1 cellular context compared by ENCODE assay signal in genomic region chr2:43293744-43294695, GRCh38.
TF ChIP-seq lines count a peak whose summit lies in the region.

No MANE protein-coding gene starts in this region.

TF ChIP-seq in GM12878, 131 proteins besides CTCF, POLR2A, EP300 and RAD21 (continued from another document and continues in another):
- TF ChIP-seq, protein P1, sequence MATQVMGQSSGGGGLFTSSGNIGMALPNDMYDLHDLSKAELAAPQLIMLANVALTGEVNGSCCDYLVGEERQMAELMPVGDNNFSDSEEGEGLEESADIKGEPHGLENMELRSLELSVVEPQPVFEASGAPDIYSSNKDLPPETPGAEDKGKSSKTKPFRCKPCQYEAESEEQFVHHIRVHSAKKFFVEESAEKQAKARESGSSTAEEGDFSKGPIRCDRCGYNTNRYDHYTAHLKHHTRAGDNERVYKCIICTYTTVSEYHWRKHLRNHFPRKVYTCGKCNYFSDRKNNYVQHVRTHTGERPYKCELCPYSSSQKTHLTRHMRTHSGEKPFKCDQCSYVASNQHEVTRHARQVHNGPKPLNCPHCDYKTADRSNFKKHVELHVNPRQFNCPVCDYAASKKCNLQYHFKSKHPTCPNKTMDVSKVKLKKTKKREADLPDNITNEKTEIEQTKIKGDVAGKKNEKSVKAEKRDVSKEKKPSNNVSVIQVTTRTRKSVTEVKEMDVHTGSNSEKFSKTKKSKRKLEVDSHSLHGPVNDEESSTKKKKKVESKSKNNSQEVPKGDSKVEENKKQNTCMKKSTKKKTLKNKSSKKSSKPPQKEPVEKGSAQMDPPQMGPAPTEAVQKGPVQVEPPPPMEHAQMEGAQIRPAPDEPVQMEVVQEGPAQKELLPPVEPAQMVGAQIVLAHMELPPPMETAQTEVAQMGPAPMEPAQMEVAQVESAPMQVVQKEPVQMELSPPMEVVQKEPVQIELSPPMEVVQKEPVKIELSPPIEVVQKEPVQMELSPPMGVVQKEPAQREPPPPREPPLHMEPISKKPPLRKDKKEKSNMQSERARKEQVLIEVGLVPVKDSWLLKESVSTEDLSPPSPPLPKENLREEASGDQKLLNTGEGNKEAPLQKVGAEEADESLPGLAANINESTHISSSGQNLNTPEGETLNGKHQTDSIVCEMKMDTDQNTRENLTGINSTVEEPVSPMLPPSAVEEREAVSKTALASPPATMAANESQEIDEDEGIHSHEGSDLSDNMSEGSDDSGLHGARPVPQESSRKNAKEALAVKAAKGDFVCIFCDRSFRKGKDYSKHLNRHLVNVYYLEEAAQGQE (IDR thresholded peaks at IDR 0.05; ENCODE audit: low read depth, low read length), result no peak
- peak; percentile 82 for TF ChIP-seq IKZF1 (conservative IDR thresholded peaks at IDR 0.05)
- TF ChIP-seq HDAC2 (IDR thresholded peaks at IDR 0.05), result no peak
- TF ChIP-seq, protein P2, sequence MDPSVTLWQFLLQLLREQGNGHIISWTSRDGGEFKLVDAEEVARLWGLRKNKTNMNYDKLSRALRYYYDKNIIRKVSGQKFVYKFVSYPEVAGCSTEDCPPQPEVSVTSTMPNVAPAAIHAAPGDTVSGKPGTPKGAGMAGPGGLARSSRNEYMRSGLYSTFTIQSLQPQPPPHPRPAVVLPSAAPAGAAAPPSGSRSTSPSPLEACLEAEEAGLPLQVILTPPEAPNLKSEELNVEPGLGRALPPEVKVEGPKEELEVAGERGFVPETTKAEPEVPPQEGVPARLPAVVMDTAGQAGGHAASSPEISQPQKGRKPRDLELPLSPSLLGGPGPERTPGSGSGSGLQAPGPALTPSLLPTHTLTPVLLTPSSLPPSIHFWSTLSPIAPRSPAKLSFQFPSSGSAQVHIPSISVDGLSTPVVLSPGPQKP (IDR thresholded peaks at IDR 0.05; ENCODE audit: low read depth, low read length), result no peak
- TF ChIP-seq MXI1 (IDR thresholded peaks at IDR 0.05; ENCODE audit: low read depth, low read length), result 0 out of 2 replicates have a peak, but pooled peaks have one; percentile 19
- no peak for TF ChIP-seq HCFC1 (IDR thresholded peaks at IDR 0.05; ENCODE audit: low read length)
- TF ChIP-seq, protein P3, sequence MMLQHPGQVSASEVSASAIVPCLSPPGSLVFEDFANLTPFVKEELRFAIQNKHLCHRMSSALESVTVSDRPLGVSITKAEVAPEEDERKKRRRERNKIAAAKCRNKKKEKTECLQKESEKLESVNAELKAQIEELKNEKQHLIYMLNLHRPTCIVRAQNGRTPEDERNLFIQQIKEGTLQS (IDR thresholded peaks at IDR 0.05; ENCODE audit: borderline replicate concordance, extremely low read depth, low read depth, low read length), result peak; percentile 49; the same call in 1 of the 2 replicates
- TF ChIP-seq CBX5 (IDR thresholded peaks at IDR 0.05; ENCODE audit: low read depth), result 0 out of 2 replicates have a peak, but pooled peaks have one; percentile 64
- TF ChIP-seq IRF5 (IDR thresholded peaks at IDR 0.05; ENCODE audit: borderline replicate concordance), result no peak
- peak; percentile 17; the same call in 1 of the 3 replicates for TF ChIP-seq POU2F2 (IDR thresholded peaks at IDR 0.05; ENCODE audit: borderline replicate concordance, low read depth, low read length)
- peak; percentile 97 for TF ChIP-seq ATF7 (IDR thresholded peaks at IDR 0.05; ENCODE audit: low read depth)
- TF ChIP-seq RCOR1 (conservative IDR thresholded peaks at IDR 0.05; ENCODE audit: low read depth, low read length), result no peak; the same call in 1 of the 2 replicates
- no peak for TF ChIP-seq SIN3A (IDR thresholded peaks at IDR 0.05; ENCODE audit: low read depth, low read length)
- TF ChIP-seq, protein P4, sequence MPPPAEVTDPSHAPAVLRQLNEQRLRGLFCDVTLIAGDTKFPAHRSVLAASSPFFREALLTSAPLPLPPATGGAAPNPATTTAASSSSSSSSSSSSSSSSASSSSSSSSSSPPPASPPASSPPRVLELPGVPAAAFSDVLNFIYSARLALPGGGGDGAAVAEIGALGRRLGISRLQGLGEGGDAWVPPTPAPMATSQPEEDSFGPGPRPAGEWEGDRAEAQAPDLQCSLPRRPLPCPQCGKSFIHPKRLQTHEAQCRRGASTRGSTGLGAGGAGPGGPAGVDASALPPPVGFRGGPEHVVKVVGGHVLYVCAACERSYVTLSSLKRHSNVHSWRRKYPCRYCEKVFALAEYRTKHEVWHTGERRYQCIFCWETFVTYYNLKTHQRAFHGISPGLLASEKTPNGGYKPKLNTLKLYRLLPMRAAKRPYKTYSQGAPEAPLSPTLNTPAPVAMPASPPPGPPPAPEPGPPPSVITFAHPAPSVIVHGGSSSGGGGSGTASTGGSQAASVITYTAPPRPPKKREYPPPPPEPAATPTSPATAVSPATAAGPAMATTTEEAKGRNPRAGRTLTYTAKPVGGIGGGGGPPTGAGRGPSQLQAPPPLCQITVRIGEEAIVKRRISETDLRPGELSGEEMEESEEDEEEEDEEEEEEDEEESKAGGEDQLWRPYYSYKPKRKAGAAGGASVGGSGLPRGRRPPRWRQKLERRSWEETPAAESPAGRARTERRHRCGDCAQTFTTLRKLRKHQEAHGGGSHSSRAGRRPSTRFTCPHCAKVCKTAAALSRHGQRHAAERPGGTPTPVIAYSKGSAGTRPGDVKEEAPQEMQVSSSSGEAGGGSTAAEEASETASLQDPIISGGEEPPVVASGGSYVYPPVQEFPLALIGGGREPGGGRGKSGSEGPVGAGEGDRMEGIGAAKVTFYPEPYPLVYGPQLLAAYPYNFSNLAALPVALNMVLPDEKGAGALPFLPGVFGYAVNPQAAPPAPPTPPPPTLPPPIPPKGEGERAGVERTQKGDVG (CRISPR knock-in tag; IDR thresholded peaks at IDR 0.05), result no peak
- TF ChIP-seq YY1 (IDR thresholded peaks at IDR 0.05; ENCODE audit: low read depth, low read length), result no peak
- no peak for TF ChIP-seq ZZZ3 (IDR thresholded peaks at IDR 0.05; ENCODE audit: control insufficient read depth, insufficient read length, low read depth)
- no peak for TF ChIP-seq POLR2AphosphoS5 (IDR thresholded peaks at IDR 0.05; ENCODE audit: low read length)
- no peak for TF ChIP-seq CUX1 (IDR thresholded peaks at IDR 0.05; ENCODE audit: insufficient replicate concordance, low read depth, low read length)
- TF ChIP-seq TCF3 (IDR thresholded peaks at IDR 0.05; ENCODE audit: borderline replicate concordance, insufficient read depth, low read depth, low read length), result peak; percentile 49; the same call in 1 of the 2 replicates
- TF ChIP-seq, protein P5, sequence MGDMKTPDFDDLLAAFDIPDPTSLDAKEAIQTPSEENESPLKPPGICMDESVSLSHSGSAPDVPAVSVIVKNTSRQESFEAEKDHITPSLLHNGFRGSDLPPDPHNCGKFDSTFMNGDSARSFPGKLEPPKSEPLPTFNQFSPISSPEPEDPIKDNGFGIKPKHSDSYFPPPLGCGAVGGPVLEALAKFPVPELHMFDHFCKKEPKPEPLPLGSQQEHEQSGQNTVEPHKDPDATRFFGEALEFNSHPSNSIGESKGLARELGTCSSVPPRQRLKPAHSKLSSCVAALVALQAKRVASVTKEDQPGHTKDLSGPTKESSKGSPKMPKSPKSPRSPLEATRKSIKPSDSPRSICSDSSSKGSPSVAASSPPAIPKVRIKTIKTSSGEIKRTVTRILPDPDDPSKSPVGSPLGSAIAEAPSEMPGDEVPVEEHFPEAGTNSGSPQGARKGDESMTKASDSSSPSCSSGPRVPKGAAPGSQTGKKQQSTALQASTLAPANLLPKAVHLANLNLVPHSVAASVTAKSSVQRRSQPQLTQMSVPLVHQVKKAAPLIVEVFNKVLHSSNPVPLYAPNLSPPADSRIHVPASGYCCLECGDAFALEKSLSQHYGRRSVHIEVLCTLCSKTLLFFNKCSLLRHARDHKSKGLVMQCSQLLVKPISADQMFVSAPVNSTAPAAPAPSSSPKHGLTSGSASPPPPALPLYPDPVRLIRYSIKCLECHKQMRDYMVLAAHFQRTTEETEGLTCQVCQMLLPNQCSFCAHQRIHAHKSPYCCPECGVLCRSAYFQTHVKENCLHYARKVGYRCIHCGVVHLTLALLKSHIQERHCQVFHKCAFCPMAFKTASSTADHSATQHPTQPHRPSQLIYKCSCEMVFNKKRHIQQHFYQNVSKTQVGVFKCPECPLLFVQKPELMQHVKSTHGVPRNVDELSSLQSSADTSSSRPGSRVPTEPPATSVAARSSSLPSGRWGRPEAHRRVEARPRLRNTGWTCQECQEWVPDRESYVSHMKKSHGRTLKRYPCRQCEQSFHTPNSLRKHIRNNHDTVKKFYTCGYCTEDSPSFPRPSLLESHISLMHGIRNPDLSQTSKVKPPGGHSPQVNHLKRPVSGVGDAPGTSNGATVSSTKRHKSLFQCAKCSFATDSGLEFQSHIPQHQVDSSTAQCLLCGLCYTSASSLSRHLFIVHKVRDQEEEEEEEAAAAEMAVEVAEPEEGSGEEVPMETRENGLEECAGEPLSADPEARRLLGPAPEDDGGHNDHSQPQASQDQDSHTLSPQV (IDR thresholded peaks at IDR 0.05), result no peak
- 0 out of 2 replicates have a peak, but pooled peaks have one; percentile 51 for TF ChIP-seq TCF12 (IDR thresholded peaks at IDR 0.05; ENCODE audit: low read depth, low read length)
- TF ChIP-seq RAD51 (IDR thresholded peaks at IDR 0.05), result no peak
- no peak for TF ChIP-seq NR2C1 (IDR thresholded peaks at IDR 0.05)
- no peak for TF ChIP-seq KAT2A (conservative IDR thresholded peaks at IDR 0.05; ENCODE audit: control insufficient read depth, low read depth, low read length)
- 0 out of 2 replicates have a peak, but pooled peaks have one; percentile 42 for TF ChIP-seq BMI1 (IDR thresholded peaks at IDR 0.05; ENCODE audit: borderline replicate concordance)
- TF ChIP-seq SMAD5 (IDR thresholded peaks at IDR 0.05; ENCODE audit: low read depth), result no peak
- peak; percentile 55; the same call in 1 of the 2 replicates for TF ChIP-seq FOXK2 (IDR thresholded peaks at IDR 0.05)
- TF ChIP-seq RUNX3 (IDR thresholded peaks at IDR 0.05; ENCODE audit: low read length), result peak; percentile 100
- no peak for TF ChIP-seq SREBF2 (IDR thresholded peaks at IDR 0.05; ENCODE audit: low read length)
- no peak for TF ChIP-seq HDGF (IDR thresholded peaks at IDR 0.05)
- no peak for TF ChIP-seq TAF1 (IDR thresholded peaks at IDR 0.05; ENCODE audit: borderline replicate concordance, low read depth, low read length)
- TF ChIP-seq PAX5 (IDR thresholded peaks at IDR 0.05; ENCODE audit: borderline replicate concordance, low read depth, low read length), result peak; percentile 89
- TF ChIP-seq NFYA (IDR thresholded peaks at IDR 0.05; ENCODE audit: borderline replicate concordance, low read depth, low read length), result no peak
- TF ChIP-seq CHD1 (IDR thresholded peaks at IDR 0.05; ENCODE audit: low read depth, low read length), result no peak
- TF ChIP-seq, protein P6, sequence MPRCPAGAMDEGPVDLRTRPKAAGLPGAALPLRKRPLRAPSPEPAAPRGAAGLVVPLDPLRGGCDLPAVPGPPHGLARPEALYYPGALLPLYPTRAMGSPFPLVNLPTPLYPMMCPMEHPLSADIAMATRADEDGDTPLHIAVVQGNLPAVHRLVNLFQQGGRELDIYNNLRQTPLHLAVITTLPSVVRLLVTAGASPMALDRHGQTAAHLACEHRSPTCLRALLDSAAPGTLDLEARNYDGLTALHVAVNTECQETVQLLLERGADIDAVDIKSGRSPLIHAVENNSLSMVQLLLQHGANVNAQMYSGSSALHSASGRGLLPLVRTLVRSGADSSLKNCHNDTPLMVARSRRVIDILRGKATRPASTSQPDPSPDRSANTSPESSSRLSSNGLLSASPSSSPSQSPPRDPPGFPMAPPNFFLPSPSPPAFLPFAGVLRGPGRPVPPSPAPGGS (IDR thresholded peaks at IDR 0.05; ENCODE audit: borderline replicate concordance, insufficient read depth, low read depth, low read length, poor library complexity, severe bottlenecking), result peak; percentile 63
- TF ChIP-seq EGR1 (IDR thresholded peaks at IDR 0.05; ENCODE audit: borderline replicate concordance in 1 of 2, low read depth in 2 of 2, low read length in 2 of 2), result no peak
- peak; percentile 96 for TF ChIP-seq IRF4 (IDR thresholded peaks at IDR 0.05; ENCODE audit: low read depth, low read length)
- no peak for TF ChIP-seq TBL1XR1 (IDR thresholded peaks at IDR 0.05; ENCODE audit: low read depth, low read length)
- no peak for TF ChIP-seq CBX3 (IDR thresholded peaks at IDR 0.05; ENCODE audit: borderline replicate concordance, low read depth)
